In the genomic region with DNA sequence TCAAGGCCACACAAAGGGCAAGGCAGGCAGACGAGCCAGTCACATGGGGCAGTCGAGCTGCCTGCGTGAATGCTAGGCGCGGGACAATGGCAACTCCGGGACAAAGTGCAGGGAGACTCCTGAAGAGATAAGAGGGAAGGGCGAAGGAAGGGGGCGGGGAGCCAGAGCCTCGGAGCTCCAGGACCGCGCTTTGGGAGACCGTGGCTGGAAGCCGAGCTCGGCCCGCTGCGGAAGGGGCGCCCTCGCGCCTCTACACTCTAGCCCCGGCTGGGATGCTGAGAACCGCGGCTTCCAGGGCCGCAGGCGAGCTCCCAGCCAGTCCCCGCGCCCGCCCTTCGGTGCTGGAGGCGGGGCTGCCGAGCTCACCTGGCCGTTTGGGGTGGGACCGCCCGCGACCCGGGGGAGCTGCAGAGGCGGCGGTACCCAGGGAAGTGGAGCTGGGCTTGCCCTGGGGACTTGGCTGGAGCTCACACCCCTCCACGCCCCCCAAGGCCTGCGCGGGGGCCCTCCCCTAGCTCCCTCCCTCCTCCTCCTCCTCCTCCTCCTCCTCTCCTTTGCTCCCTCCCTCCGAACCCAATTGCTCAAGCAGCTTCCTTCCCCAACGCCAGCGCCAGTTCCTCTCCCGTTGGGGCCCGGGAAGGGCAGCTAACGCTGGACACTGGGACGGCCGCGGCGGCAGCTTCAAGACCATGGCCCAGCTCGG, we compare ENCODE assay signal across 7 cellular contexts. TPM values are rescaled to one million over a fixed set of nuclear protein-coding genes. Genes with fewer than 3 reads are reported as not detected.
DNase-seq lines count a peak whose midpoint lies in the region; ATAC-seq, FAIRE-seq and TF ChIP-seq lines count a peak whose summit lies in the region.

A gene with protein sequence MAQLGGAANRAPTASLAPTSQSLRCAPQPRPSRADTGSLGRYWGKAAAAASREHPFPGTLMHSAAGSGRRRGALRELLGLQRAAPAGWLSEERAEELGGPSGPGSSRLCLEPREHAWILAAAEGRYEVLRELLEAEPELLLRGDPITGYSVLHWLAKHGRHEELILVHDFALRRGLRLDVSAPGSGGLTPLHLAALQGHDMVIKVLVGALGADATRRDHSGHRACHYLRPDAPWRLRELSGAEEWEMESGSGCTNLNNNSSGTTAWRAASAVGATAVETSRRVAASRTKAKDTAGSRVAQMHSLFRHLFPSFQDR (plus strand): TSS at position 610 of the 703 bp plus-strand sequence. CDS start 80 bp downstream, at position 690.

- no peaks in the 10 kb centered on the region for H3K27me3 Mint-ChIP-seq in activated T-helper 2 cell treated with anti-CD3 and anti-CD28 coated beads, Interferon-gamma antibody, Interleukin-2, Interleukin-4, amounts not matched to agents 10 μg/mL and 5 μg/mL and 100 μg/mL, durations not matched to agents 14 hours and 24 hours and 36 hours (ENCODE audit: low read depth)

- H3K9me3 Mint-ChIP-seq in activated T-helper 2 cell treated with anti-CD3 and anti-CD28 coated beads, Interferon-gamma antibody, Interleukin-2, Interleukin-4, amounts not matched to agents 10 μg/mL and 5 μg/mL and 100 μg/mL, durations not matched to agents 14 hours and 24 hours and 36 hours = no peaks in the 10 kb centered on the region

- H4K20me1 ChIP-seq in osteoblast (ENCODE audit: insufficient read depth, low read length) = no peaks in the 10 kb centered on the region

- TF ChIP-seq CTCF in NB4 (IDR thresholded peaks at IDR 0.05; ENCODE audit: low read depth, low read length) (no peak), osteoblast (IDR thresholded peaks at IDR 0.05; ENCODE audit: extremely low read depth, low read depth, low read length) (no peak)

- H2AFZ ChIP-seq in osteoblast (ENCODE audit: low read length) = peak within 1 kb of the TSS; percentile 59

- H3K4me1 Mint-ChIP-seq in activated T-helper 2 cell treated with anti-CD3 and anti-CD28 coated beads, Interferon-gamma antibody, Interleukin-2, Interleukin-4, amounts not matched to agents 10 μg/mL and 5 μg/mL and 100 μg/mL, durations not matched to agents 14 hours and 24 hours and 36 hours (ENCODE audit: low read depth) = peaks cover 50% of the 10 kb centered on the region

- H3K27ac ChIP-seq in osteoblast (ENCODE audit: low read depth, low read length) = no peak within 1 kb of the TSS

- intact Hi-C loops in activated T-helper 2 cell treated with anti-CD3 and anti-CD28 coated beads, Interferon-gamma antibody, Interleukin-2, Interleukin-4, amounts not matched to agents 10 μg/mL and 5 μg/mL and 100 μg/mL, durations not matched to agents 14 hours and 24 hours and 36 hours (cut with micrococcal nuclease) = loop anchor here (2.0 to 10.0 kb wide), 3 partner anchors 33 to 243 kb away; a partner anchor contains a TSS

- peak within 1 kb of the TSS; percentile 100 for H3K27ac Mint-ChIP-seq in activated T-helper 2 cell treated with anti-CD3 and anti-CD28 coated beads, Interferon-gamma antibody, Interleukin-2, Interleukin-4, amounts not matched to agents 10 μg/mL and 5 μg/mL and 100 μg/mL, durations not matched to agents 14 hours and 24 hours and 36 hours

- peak within 1 kb of the TSS; percentile 77 for H3K4me3 Mint-ChIP-seq in activated T-helper 2 cell treated with anti-CD3 and anti-CD28 coated beads, Interferon-gamma antibody, Interleukin-2, Interleukin-4, amounts not matched to agents 10 μg/mL and 5 μg/mL and 100 μg/mL, durations not matched to agents 14 hours and 24 hours and 36 hours (ENCODE audit: low read depth)

- H3K4me1 ChIP-seq in osteoblast (ENCODE audit: insufficient read depth, low read length) = peaks cover 7% of the 10 kb centered on the region

- FAIRE-seq in GM12891 (lab: Jason Lieb, UNC) = peak; percentile 85

- no peak for ATAC-seq in GM19452 (IDR thresholded peaks at IDR 0.05; ENCODE audit: unreplicated experiment)

- no peaks in the 10 kb centered on the region for H3K36me3 ChIP-seq in osteoblast (ENCODE audit: insufficient read depth, low read length)

- DNase-seq in GM12891 (ENCODE audit: insufficient read length, low spot score) (no peak), NB4 (ENCODE audit: low read depth) (peak; percentile 78), globus pallidus (ENCODE audit: low spot score) (peak; percentile 16), osteoblast (ENCODE audit: insufficient read length, low spot score, missing footprints) (peak; percentile 88), OCI-M2 (lab: John Stamatoyannopoulos, UW; ENCODE audit: unreplicated experiment) (no peak)
- DNase-seq in activated T-helper 2 cell treated with anti-CD3 and anti-CD28 coated beads, Interferon-gamma antibody, Interleukin-2, Interleukin-4, amounts not matched to agents 10 μg/mL and 5 μg/mL and 100 μg/mL, durations not matched to agents 14 hours and 24 hours and 36 hours (ENCODE audit: low spot score) = peak; percentile 9

- H3K79me2 ChIP-seq in osteoblast (ENCODE audit: insufficient read depth, low read length) = no peaks in the 10 kb centered on the region

- H3K4me2 ChIP-seq in osteoblast (ENCODE audit: insufficient read depth, low read length) = peak within 1 kb of the TSS; percentile 71

- H3K9me3 ChIP-seq in osteoblast (ENCODE audit: low read depth, low read length) = no peaks in the 10 kb centered on the region

- peak within 1 kb of the TSS; percentile 56 for H3K4me3 ChIP-seq in NB4 (ENCODE audit: low read depth, low read length)
- peak within 1 kb of the TSS; percentile 66 for H3K4me3 ChIP-seq in osteoblast (ENCODE audit: insufficient read depth, low read length)

- peaks cover 2% of the 10 kb centered on the region for H3K36me3 Mint-ChIP-seq in activated T-helper 2 cell treated with anti-CD3 and anti-CD28 coated beads, Interferon-gamma antibody, Interleukin-2, Interleukin-4, amounts not matched to agents 10 μg/mL and 5 μg/mL and 100 μg/mL, durations not matched to agents 14 hours and 24 hours and 36 hours (ENCODE audit: low read depth)

- no peaks in the 10 kb centered on the region for H3K27me3 ChIP-seq in osteoblast (ENCODE audit: insufficient read depth, low read length)

- no peak for TF ChIP-seq POLR2A in GM12891 (IDR thresholded peaks at IDR 0.05; ENCODE audit: low read depth, low read length)
- TF ChIP-seq POLR2A in NB4 (IDR thresholded peaks at IDR 0.05; ENCODE audit: extremely low read depth, insufficient read length) = no peak

TF ChIP-seq in GM12891, 5 proteins besides CTCF, POLR2A, EP300 and RAD21:
- no peak for TF ChIP-seq POLR2AphosphoS5 (IDR thresholded peaks at IDR 0.05; ENCODE audit: low read depth, low read length)
- TF ChIP-seq POU2F2 (IDR thresholded peaks at IDR 0.05; ENCODE audit: low read depth, low read length) = no peak
- no peak for TF ChIP-seq TAF1 (IDR thresholded peaks at IDR 0.05; ENCODE audit: low read depth, low read length)
- TF ChIP-seq SPI1 (IDR thresholded peaks at IDR 0.05; ENCODE audit: low read depth, low read length) = no peak
- TF ChIP-seq PAX5 (IDR thresholded peaks at IDR 0.05; ENCODE audit: insufficient read depth, low read length, severe bottlenecking) = no peak

RNA-seq across cellular contexts. Expression of the gene that starts here (rescaled TPM):
- 1.5 TPM for polyA plus RNA-seq in GM12891 (2012; ENCODE audit: low read depth, missing spikeins)
- 0.46 and 0.59 TPM in 2 replicates for total RNA-seq in activated T-helper 2 cell treated with anti-CD3 and anti-CD28 coated beads, Interferon-gamma antibody, Interleukin-2, Interleukin-4, amounts not matched to agents 10 μg/mL and 5 μg/mL and 100 μg/mL, durations not matched to agents 14 hours and 24 hours and 36 hours
- total RNA-seq in osteoblast = under 0.01 and 0.72 TPM in 2 replicates

Comparison
In these comparisons a context has a peak if more than half of its experiments do, and no peak if none do; other contexts are left out.
1. Peak in DNase-seq in activated T-helper 2 cell treated with anti-CD3 and anti-CD28 coated beads, Interferon-gamma antibody, Interleukin-2, Interleukin-4, amounts not matched to agents 10 μg/mL and 5 μg/mL and 100 μg/mL, durations not matched to agents 14 hours and 24 hours and 36 hours; RNA of the gene not detected or under 1 TPM.
2. Peak in DNase-seq, H3K4me3 ChIP-seq and H3K4me2 ChIP-seq in osteoblast; RNA of the gene not detected or under 1 TPM.
3. DNase-seq: peak in NB4 (single experiment) and globus pallidus (single experiment); none in GM12891 (single experiment) and OCI-M2 (single experiment).